ENCODE assay signal across 13 cellular contexts in genomic region chr10:18233775-18234174, GRCh38.
A peak's percentile ranks its signal among the peaks of the same experiment; 100 is the strongest.
DNase-seq lines count a peak whose midpoint lies in the region; ATAC-seq and TF ChIP-seq lines count a peak whose summit lies in the region.
"Had no signal": no experiment of that assay in that cellular context is flagged by ENCODE, and none has a peak within 500 bp of the region (broad histone marks: within the 10 kb centered on the region; RNA-seq: fewer than 3 reads in every experiment).

No MANE protein-coding gene starts in this region.

- H3K27ac ChIP-seq in 22Rv1 (no peak overlapping the region), brain microvascular endothelial cell (no peak overlapping the region)
- H3K27ac ChIP-seq: tibial artery had no signal

- peak; percentile 32 for TF ChIP-seq CTCF in 22Rv1 (IDR thresholded peaks at IDR 0.05)
- TF ChIP-seq CTCF in brain microvascular endothelial cell (IDR thresholded peaks at IDR 0.05; ENCODE audit: low read depth, low read length, missing control alignments), result peak; percentile 23

- no peaks in the 10 kb centered on the region for H3K27me3 ChIP-seq in brain microvascular endothelial cell (replicated peaks)
- H3K27me3 ChIP-seq: tibial artery had no signal

- no peaks in the 10 kb centered on the region for H3K36me3 ChIP-seq in brain microvascular endothelial cell (replicated peaks)
- H3K36me3 ChIP-seq: tibial artery had no signal

- TF ChIP-seq POLR2A in GM18505 (IDR thresholded peaks at IDR 0.05; ENCODE audit: borderline replicate concordance, extremely low read depth, insufficient read depth, insufficient read length), result no peak

- in situ Hi-C loops in brain microvascular endothelial cell (cut with HindIII; ENCODE audit: low pct_ligation_motif_present, low sequenced_read_pairs), result no loop called here

- no peak overlapping the region for H3K4me3 ChIP-seq in brain microvascular endothelial cell (ENCODE audit: low read depth, low read length)
- H3K4me3 ChIP-seq: tibial artery had no signal

- peak; percentile 29 for DNase-seq in HuH-7 (ENCODE audit: low spot score)
- peak; percentile 16 for DNase-seq in brain microvascular endothelial cell
- DNase-seq in islet precursor cell, result peak; percentile 76
- DNase-seq in NCI-H446 (lab: John Stamatoyannopoulos, UW), result no peak
- no peak for DNase-seq in HPDE6-E6E7 (ENCODE audit: extremely low spot score)
- DNase-seq: activated naive CD4-positive, alpha-beta T cell treated with Interleukin-2 at 50 U/mL for 16 hours; effector memory CD4-positive, alpha-beta T cell; NCI-H2081 treated with DMSO at 0.1 percent for 48 hours; nucleus accumbens; tibial artery had no signal

- ATAC-seq in GM18505 (IDR thresholded peaks at IDR 0.05; ENCODE audit: unreplicated experiment) (no peak), HG03520 (IDR thresholded peaks at IDR 0.05; ENCODE audit: unreplicated experiment) (no peak)

Comparison
In these comparisons a context has a peak if more than half of its experiments do, and no peak if none do; other contexts are left out.
1. DNase-seq: peak in HuH-7 (single experiment), brain microvascular endothelial cell (single experiment) and islet precursor cell (single experiment); none in NCI-H446 (0 of 2) and HPDE6-E6E7 (single experiment).